43 cellular contexts compared by ENCODE assay signal in genomic region chr1:206958154-206958553, GRCh38. TPM values are rescaled to one million over a fixed set of nuclear protein-coding genes. Genes with fewer than 3 reads are reported as not detected.
"Had no signal": no experiment of that assay in that cellular context is flagged by ENCODE, and none has a peak within 500 bp of the region (broad histone marks: within the 10 kb centered on the region; RNA-seq: fewer than 3 reads in every experiment).

No MANE protein-coding gene starts in this region.

- H3K9me3 ChIP-seq: adrenal gland, ascending aorta, body of pancreas, breast epithelium had no signal

- H3K36me3 ChIP-seq: adrenal gland, ascending aorta, brain microvascular endothelial cell, breast epithelium, cardiac muscle cell had no signal

- FAIRE-seq: astrocyte, bronchial epithelial cell had no signal

- H3K4me1 ChIP-seq: adrenal gland, ascending aorta had no signal

- H3K4me3 ChIP-seq: adrenal gland, ascending aorta, body of pancreas, breast epithelium, cardiac muscle cell had no signal

- H3K27me3 Mint-ChIP-seq: activated naive CD4-positive, alpha-beta T cell treated with anti-CD3 and anti-CD28 coated beads, Interleukin-2, amount 50 U/mL, for 24 hours; activated naive CD8-positive, alpha-beta T cell; activated naive CD8-positive, alpha-beta T cell treated with anti-CD3 and anti-CD28 coated beads for 36 hours; activated naive CD8-positive, alpha-beta T cell treated with anti-CD3 and anti-CD28 coated beads, Interleukin-2, amount 10 ng/mL, durations not matched to agents 7 days and 5 days; activated T-cell treated with anti-CD3 and anti-CD28 coated beads, Interleukin-2, amount 50 U/mL, for 24 hours; central memory CD8-positive, alpha-beta T cell had no signal

- H3K36me3 Mint-ChIP-seq: activated naive CD4-positive, alpha-beta T cell treated with anti-CD3 and anti-CD28 coated beads, Interleukin-2, amount 10 ng/mL, durations not matched to agents 7 days and 5 days; activated naive CD4-positive, alpha-beta T cell treated with anti-CD3 and anti-CD28 coated beads, Interleukin-2, amount 50 U/mL, for 24 hours; activated naive CD4-positive, alpha-beta T cell treated with anti-CD3 and anti-CD28 coated beads, Interleukin-2, amount 50 U/mL, for 72 hours; activated naive CD8-positive, alpha-beta T cell; activated naive CD8-positive, alpha-beta T cell treated with anti-CD3 and anti-CD28 coated beads for 36 hours; activated naive CD8-positive, alpha-beta T cell treated with anti-CD3 and anti-CD28 coated beads, Interleukin-2, amount 10 ng/mL, durations not matched to agents 7 days and 5 days; brain had no signal

- H3K27ac Mint-ChIP-seq: activated naive CD4-positive, alpha-beta T cell treated with anti-CD3 and anti-CD28 coated beads for 36 hours; activated naive CD4-positive, alpha-beta T cell treated with anti-CD3 and anti-CD28 coated beads, Interleukin-2, amount 10 ng/mL, durations not matched to agents 7 days and 5 days; activated naive CD4-positive, alpha-beta T cell treated with anti-CD3 and anti-CD28 coated beads, Interleukin-2, amount 50 U/mL, for 24 hours; activated naive CD4-positive, alpha-beta T cell treated with anti-CD3 and anti-CD28 coated beads, Interleukin-2, amount 50 U/mL, for 72 hours; activated naive CD8-positive, alpha-beta T cell; activated naive CD8-positive, alpha-beta T cell treated with anti-CD3 and anti-CD28 coated beads for 36 hours; activated naive CD8-positive, alpha-beta T cell treated with anti-CD3 and anti-CD28 coated beads, Interleukin-2, amount 10 ng/mL, durations not matched to agents 7 days and 5 days; activated naive CD8-positive, alpha-beta T cell treated with anti-CD3 and anti-CD28 coated beads, Interleukin-2, amount 50 U/mL, for 24 hours; activated T-cell treated with anti-CD3 and anti-CD28 coated beads, Interleukin-2, amount 50 U/mL, for 24 hours; activated T-cell treated with anti-CD3 and anti-CD28 coated beads, Interleukin-2, amount 50 U/mL, for 72 hours; activated T-helper 1 cell treated with anti-CD3 and anti-CD28 coated beads, Interleukin-12 subunit alpha, Interleukin-12 subunit beta, Interleukin-2, Interleukin-4 antibody, amounts not matched to agents 30 ng/mL and 10 ng/mL and 1 ng/mL, durations not matched to agents 14 hours and 24 hours and 36 hours; activated T-helper 17 cell treated with anti-CD3 and anti-CD28 coated beads, Interleukin-2, amount 50 U/mL, for 72 hours; activated T-helper 2 cell treated with anti-CD3 and anti-CD28 coated beads, Interferon-gamma antibody, Interleukin-2, Interleukin-4, amounts not matched to agents 10 μg/mL and 5 μg/mL and 100 μg/mL, durations not matched to agents 14 hours and 24 hours and 36 hours; brain had no signal

- H3K27ac ChIP-seq: adrenal gland, ascending aorta, body of pancreas, brain microvascular endothelial cell, breast epithelium, cardiac muscle cell had no signal

- H3K27me3 ChIP-seq: adrenal gland, ascending aorta, body of pancreas, breast epithelium, cardiac muscle cell had no signal

- H3K9me3 Mint-ChIP-seq: activated naive CD4-positive, alpha-beta T cell treated with anti-CD3 and anti-CD28 coated beads for 36 hours; activated naive CD4-positive, alpha-beta T cell treated with anti-CD3 and anti-CD28 coated beads, Interleukin-2, amount 10 ng/mL, durations not matched to agents 7 days and 5 days; activated naive CD4-positive, alpha-beta T cell treated with anti-CD3 and anti-CD28 coated beads, Interleukin-2, amount 50 U/mL, for 24 hours; activated naive CD4-positive, alpha-beta T cell treated with anti-CD3 and anti-CD28 coated beads, Interleukin-2, amount 50 U/mL, for 72 hours; activated naive CD8-positive, alpha-beta T cell treated with anti-CD3 and anti-CD28 coated beads for 36 hours; activated naive CD8-positive, alpha-beta T cell treated with anti-CD3 and anti-CD28 coated beads, Interleukin-2, amount 10 ng/mL, durations not matched to agents 7 days and 5 days; activated naive CD8-positive, alpha-beta T cell treated with anti-CD3 and anti-CD28 coated beads, Interleukin-2, amount 50 U/mL, for 24 hours; activated T-cell treated with anti-CD3 and anti-CD28 coated beads, Interleukin-2, amount 50 U/mL, for 24 hours; activated T-cell treated with anti-CD3 and anti-CD28 coated beads, Interleukin-2, amount 50 U/mL, for 4 hours; activated T-cell treated with anti-CD3 and anti-CD28 coated beads, Interleukin-2, amount 50 U/mL, for 72 hours; activated T-helper 1 cell treated with anti-CD3 and anti-CD28 coated beads, Interleukin-12 subunit alpha, Interleukin-12 subunit beta, Interleukin-2, Interleukin-4 antibody, amounts not matched to agents 30 ng/mL and 10 ng/mL and 1 ng/mL, durations not matched to agents 14 hours and 24 hours and 36 hours; activated T-helper 17 cell treated with anti-CD3 and anti-CD28 coated beads, Interleukin-2, amount 50 U/mL, for 72 hours; activated T-helper 2 cell treated with anti-CD3 and anti-CD28 coated beads, Interferon-gamma antibody, Interleukin-2, Interleukin-4, amounts not matched to agents 10 μg/mL and 5 μg/mL and 100 μg/mL, durations not matched to agents 14 hours and 24 hours and 36 hours; central memory CD8-positive, alpha-beta T cell had no signal

- H3K4me3 Mint-ChIP-seq: activated naive CD4-positive, alpha-beta T cell treated with anti-CD3 and anti-CD28 coated beads for 36 hours; activated naive CD4-positive, alpha-beta T cell treated with anti-CD3 and anti-CD28 coated beads, Interleukin-2, amount 10 ng/mL, durations not matched to agents 7 days and 5 days; activated naive CD4-positive, alpha-beta T cell treated with anti-CD3 and anti-CD28 coated beads, Interleukin-2, amount 50 U/mL, for 24 hours; activated naive CD8-positive, alpha-beta T cell; activated naive CD8-positive, alpha-beta T cell treated with anti-CD3 and anti-CD28 coated beads for 36 hours; activated naive CD8-positive, alpha-beta T cell treated with anti-CD3 and anti-CD28 coated beads, Interleukin-2, amount 10 ng/mL, durations not matched to agents 7 days and 5 days; activated naive CD8-positive, alpha-beta T cell treated with anti-CD3 and anti-CD28 coated beads, Interleukin-2, amount 50 U/mL, for 24 hours; activated T-cell treated with anti-CD3 and anti-CD28 coated beads, Interleukin-2, amount 50 U/mL, for 24 hours; activated T-cell treated with anti-CD3 and anti-CD28 coated beads, Interleukin-2, amount 50 U/mL, for 4 hours; activated T-cell treated with anti-CD3 and anti-CD28 coated beads, Interleukin-2, amount 50 U/mL, for 72 hours; activated T-helper 1 cell treated with anti-CD3 and anti-CD28 coated beads, Interleukin-12 subunit alpha, Interleukin-12 subunit beta, Interleukin-2, Interleukin-4 antibody, amounts not matched to agents 30 ng/mL and 10 ng/mL and 1 ng/mL, durations not matched to agents 14 hours and 24 hours and 36 hours; activated T-helper 17 cell treated with anti-CD3 and anti-CD28 coated beads, Interleukin-2, amount 50 U/mL, for 72 hours; brain; central memory CD8-positive, alpha-beta T cell had no signal

- DNase-seq: activated effector memory CD4-positive, alpha-beta T cell treated with anti-CD3 and anti-CD28 coated beads, Interleukin-2, amount 50 U/mL, for 16 hours; activated effector memory CD4-positive, alpha-beta T cell treated with Interleukin-2 at 50 U/mL for 16 hours; activated gamma-delta T cell; activated gamma-delta T cell treated with Interleukin-2 at 50 U/mL for 16 hours; activated naive CD4-positive, alpha-beta T cell; activated naive CD4-positive, alpha-beta T cell treated with anti-CD3 and anti-CD28 coated beads for 36 hours; activated naive CD4-positive, alpha-beta T cell treated with anti-CD3 and anti-CD28 coated beads, Interleukin-2, amount 10 ng/mL, durations not matched to agents 7 days and 5 days; activated naive CD4-positive, alpha-beta T cell treated with anti-CD3 and anti-CD28 coated beads, Interleukin-2, amount 50 U/mL, for 16 hours; activated naive CD4-positive, alpha-beta T cell treated with Interleukin-2 at 50 U/mL for 16 hours; activated naive CD8-positive, alpha-beta T cell treated with anti-CD3 and anti-CD28 coated beads for 36 hours; activated naive CD8-positive, alpha-beta T cell treated with anti-CD3 and anti-CD28 coated beads, Interleukin-2, amount 10 ng/mL, durations not matched to agents 7 days and 5 days; activated naive CD8-positive, alpha-beta T cell treated with anti-CD3 and anti-CD28 coated beads, Interleukin-2, amount 50 U/mL, for 24 hours; activated T-cell treated with anti-CD3 and anti-CD28 coated beads, Interleukin-2, amount 50 U/mL, for 1 hour; activated T-cell treated with anti-CD3 and anti-CD28 coated beads, Interleukin-2, amount 50 U/mL, for 24 hours; activated T-cell treated with anti-CD3 and anti-CD28 coated beads, Interleukin-2, amount 50 U/mL, for 4 hours; activated T-cell treated with anti-CD3 and anti-CD28 coated beads, Interleukin-2, amount 50 U/mL, for 48 hours; activated T-cell treated with anti-CD3 and anti-CD28 coated beads, Interleukin-2, amount 50 U/mL, for 72 hours; adrenal gland; amniotic stem cell; amygdala; anterior cingulate cortex; aorta; body of pancreas; brain microvascular endothelial cell; caudate nucleus; central memory CD4-positive, alpha-beta T cell; cerebellar nuclear complex had no signal

RNA-seq across cellular contexts. Expression of gene PIGR, which starts 11.9 kb away (rescaled TPM):
- total RNA-seq: activated naive CD8-positive, alpha-beta T cell treated with anti-CD3 and anti-CD28 coated beads, Interleukin-2, amount 10 ng/mL, durations not matched to agents 7 days and 5 days; activated T-helper 1 cell treated with anti-CD3 and anti-CD28 coated beads, Interleukin-12 subunit alpha, Interleukin-12 subunit beta, Interleukin-2, Interleukin-4 antibody, amounts not matched to agents 30 ng/mL and 10 ng/mL and 1 ng/mL, durations not matched to agents 14 hours and 24 hours and 36 hours; activated T-helper 2 cell treated with anti-CD3 and anti-CD28 coated beads, Interferon-gamma antibody, Interleukin-2, Interleukin-4, amounts not matched to agents 10 μg/mL and 5 μg/mL and 100 μg/mL, durations not matched to agents 14 hours and 24 hours and 36 hours; astrocyte; cardiac muscle cell; chondrocyte had no signal
- polyA plus RNA-seq: cardiac muscle cell had no signal

RNA-seq across cellular contexts. Expression of gene FCAMR, which starts 12.1 kb away (rescaled TPM):
- total RNA-seq: activated naive CD4-positive, alpha-beta T cell treated with anti-CD3 and anti-CD28 coated beads for 36 hours; activated naive CD4-positive, alpha-beta T cell treated with anti-CD3 and anti-CD28 coated beads, Interleukin-2, amount 50 U/mL, for 72 hours; activated naive CD8-positive, alpha-beta T cell treated with anti-CD3 and anti-CD28 coated beads for 36 hours; activated T-cell treated with anti-CD3 and anti-CD28 coated beads, Interleukin-2, amount 50 U/mL, for 4 hours; activated T-cell treated with anti-CD3 and anti-CD28 coated beads, Interleukin-2, amount 50 U/mL, for 72 hours; activated T-helper 1 cell treated with anti-CD3 and anti-CD28 coated beads, Interleukin-12 subunit alpha, Interleukin-12 subunit beta, Interleukin-2, Interleukin-4 antibody, amounts not matched to agents 30 ng/mL and 10 ng/mL and 1 ng/mL, durations not matched to agents 14 hours and 24 hours and 36 hours; activated T-helper 17 cell treated with anti-CD3 and anti-CD28 coated beads, Interleukin-2, amount 50 U/mL, for 72 hours; activated T-helper 2 cell treated with anti-CD3 and anti-CD28 coated beads, Interferon-gamma antibody, Interleukin-2, Interleukin-4, amounts not matched to agents 10 μg/mL and 5 μg/mL and 100 μg/mL, durations not matched to agents 14 hours and 24 hours and 36 hours; adrenal gland; aorta; ascending aorta; astrocyte; body of pancreas; breast epithelium; bronchial epithelial cell; cardiac muscle cell; cardiac septum; cerebellum; chondrocyte had no signal
- polyA plus RNA-seq: adrenal gland, aorta, cardiac muscle cell had no signal

RNA-seq across cellular contexts. Expression of gene FCMR, which starts 36.4 kb away (rescaled TPM):
- total RNA-seq: bronchial epithelial cell, cardiac muscle cell, cerebellum, chondrocyte had no signal
- polyA plus RNA-seq: cardiac muscle cell had no signal
